ENCODE assay signal across 30 cellular contexts in the genomic region with DNA sequence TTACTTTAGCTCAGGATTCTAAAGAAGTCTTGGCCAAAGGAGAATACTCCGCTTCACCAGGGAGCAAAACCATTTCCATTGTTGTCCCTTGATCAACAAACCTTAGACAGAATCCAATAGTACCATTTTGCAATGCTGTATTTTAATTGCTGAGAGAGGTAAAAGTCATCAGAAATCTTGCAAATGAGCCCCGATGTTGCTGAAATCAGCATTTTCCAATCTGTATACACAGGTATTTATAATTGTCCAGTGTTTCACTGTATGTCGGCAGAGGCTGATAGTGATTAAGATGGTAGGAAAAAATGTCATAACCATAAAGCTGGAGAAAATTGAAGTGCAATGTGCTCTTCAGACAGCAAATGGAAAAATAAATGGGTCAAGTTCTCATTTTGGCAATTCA.
"Had no signal": no experiment of that assay in that cellular context is flagged by ENCODE, and none has a peak within 500 bp of the region (broad histone marks: within the 10 kb centered on the region; RNA-seq: fewer than 3 reads in every experiment).

No MANE protein-coding gene starts in this region.

- H3K36me3 Mint-ChIP-seq: stimulated activated memory B cell treated with anti-CD40 and anti-IgM and Interleukin-4, amounts not matched to agents 10 μg/mL and 1 μg/mL and 100 μg/mL, for 72 hours had no signal

- H3K4me3 Mint-ChIP-seq: naive B cell; naive thymus-derived CD8-positive, alpha-beta T cell; natural killer cell treated with Interleukin-12 subunit alpha and Interleukin-12 subunit beta and Interleukin-15 and Interleukin-18, amount 100 ng/mL, for 72 hours; nephron progenitor cell; neural crest cell; stimulated activated memory B cell treated with anti-CD40 and anti-IgM and Interleukin-4, amounts not matched to agents 10 μg/mL and 1 μg/mL and 100 μg/mL, for 72 hours; stimulated activated naive CD8-positive, alpha-beta T cell treated with anti-CD3 and anti-CD28 coated beads, Interleukin-15, amount 100 ng/mL, for 72 hours; type B pancreatic cell had no signal

- H3K4me2 ChIP-seq: smooth muscle cell had no signal

- DNase-seq: naive B cell; naive thymus-derived CD8-positive, alpha-beta T cell; nephron progenitor cell; occipital lobe; pancreas; right cardiac atrium; spleen; stimulated activated CD4-positive, alpha-beta T cell treated with anti-CD3 and anti-CD28 coated beads, Interleukin-12 subunit alpha, Interleukin-12 subunit beta, amount 100 ng/mL, for 4 hours; stimulated activated CD4-positive, alpha-beta T cell treated with anti-CD3 and anti-CD28 coated beads, Interleukin-1b, Interleukin-23, amount 100 ng/mL, for 48 hours; stimulated activated CD4-positive, alpha-beta T cell treated with anti-CD3 and anti-CD28 coated beads, Interleukin-4, amount 100 ng/mL, for 1 hour; stimulated activated CD4-positive, alpha-beta T cell treated with anti-CD3 and anti-CD28 coated beads, Interleukin-4, amount 100 ng/mL, for 4 hours; stimulated activated CD8-positive, alpha-beta memory T cell treated with anti-CD3 and anti-CD28 coated beads, Interleukin-4, amount 100 ng/mL, for 48 hours; stimulated activated naive CD4-positive, alpha-beta T cell; stimulated activated naive CD8-positive, alpha-beta T cell treated with anti-CD3 and anti-CD28 coated beads, Interleukin-15, amount 100 ng/mL, for 72 hours; stimulated activated naive CD8-positive, alpha-beta T cell treated with anti-CD3 and anti-CD28 coated beads, Interleukin-15, Interleukin-2, amounts not matched to agents 100 U/mL and 50 U/mL, for 24 hours; substantia nigra; testis; tibial artery; transverse colon; upper lobe of right lung; uterus had no signal

- H3K4me1 ChIP-seq: pancreas, prostate gland, spleen, suprapubic skin, tibial artery, transverse colon, upper lobe of right lung, uterus had no signal

- ATAC-seq: naive thymus-derived CD8-positive, alpha-beta T cell; natural killer cell treated with Interleukin-12 subunit alpha and Interleukin-12 subunit beta and Interleukin-15 and Interleukin-18, amount 100 ng/mL, for 72 hours; pancreas; right cardiac atrium; sciatic nerve; stimulated activated memory B cell treated with anti-CD40 and anti-IgM and Interleukin-4, amounts not matched to agents 10 μg/mL and 1 μg/mL and 100 μg/mL, for 72 hours; stimulated activated naive CD8-positive, alpha-beta T cell treated with anti-CD3 and anti-CD28 coated beads, Interleukin-15, amount 100 ng/mL, for 72 hours; stimulated activated naive CD8-positive, alpha-beta T cell treated with anti-CD3 and anti-CD28 coated beads, Interleukin-15, Interleukin-2, amounts not matched to agents 100 U/mL and 50 U/mL, for 24 hours; upper lobe of right lung had no signal

- H3K9me3 ChIP-seq: pancreas, prostate gland, testis, tibial artery, transverse colon, upper lobe of right lung, uterus had no signal

- FAIRE-seq: pancreas had no signal

- H3K27ac ChIP-seq: pancreas, prostate gland, skin epidermis, spleen, suprapubic skin, testis, tibial artery, transverse colon, upper lobe of right lung, uterus had no signal

- H3K4me3 ChIP-seq: pancreas, prostate gland, skin epidermis, smooth muscle cell, spleen, suprapubic skin, testis, tibial artery, transverse colon, upper lobe of right lung, uterus had no signal

- H3K36me3 ChIP-seq: pancreas, prostate gland, spleen, suprapubic skin, tibial artery, transverse colon, upper lobe of right lung, uterus had no signal

- H3K27me3 ChIP-seq: pancreas, spleen, suprapubic skin, testis, tibial artery, transverse colon, upper lobe of right lung, uterus had no signal

- H3K27ac Mint-ChIP-seq: naive B cell; naive thymus-derived CD8-positive, alpha-beta T cell; natural killer cell treated with Interleukin-12 subunit alpha and Interleukin-12 subunit beta and Interleukin-15 and Interleukin-18, amount 100 ng/mL, for 72 hours; nephron progenitor cell; stimulated activated memory B cell treated with anti-CD40 and anti-IgM and Interleukin-4, amounts not matched to agents 10 μg/mL and 1 μg/mL and 100 μg/mL, for 72 hours; stimulated activated naive CD8-positive, alpha-beta T cell treated with anti-CD3 and anti-CD28 coated beads, Interleukin-15, amount 100 ng/mL, for 72 hours; type B pancreatic cell had no signal

- H3K27me3 Mint-ChIP-seq: naive B cell, type B pancreatic cell had no signal

- H3K4me1 Mint-ChIP-seq: naive B cell; naive thymus-derived CD8-positive, alpha-beta T cell; stimulated activated memory B cell treated with anti-CD40 and anti-IgM and Interleukin-4, amounts not matched to agents 10 μg/mL and 1 μg/mL and 100 μg/mL, for 72 hours; stimulated activated naive CD8-positive, alpha-beta T cell treated with anti-CD3 and anti-CD28 coated beads, Interleukin-15, amount 100 ng/mL, for 72 hours had no signal
